12 cellular contexts compared by ENCODE assay signal in genomic region chr9:14441976-14442651, GRCh38.
DNase-seq lines count a peak whose midpoint lies in the region; ATAC-seq and TF ChIP-seq lines count a peak whose summit lies in the region.
"Had no signal": no experiment of that assay in that cellular context is flagged by ENCODE, and none has a peak within 500 bp of the region (broad histone marks: within the 10 kb centered on the region; RNA-seq: fewer than 3 reads in every experiment).

No MANE protein-coding gene starts in this region.

- no peak overlapping the region for H2AFZ ChIP-seq in DND-41 (ENCODE audit: low read depth, low read length)

- ATAC-seq in DND-41 (ENCODE audit: insufficient read depth, low read depth) = no peak
- ATAC-seq in GM18511 (IDR thresholded peaks at IDR 0.05; ENCODE audit: unreplicated experiment) = no peak
- ATAC-seq: left colon had no signal

- DNase-seq in DND-41 (no peak), HFF-Myc (ENCODE audit: extremely low read depth, low read depth) (no peak), SK-MEL-5 (ENCODE audit: low read depth, low spot score) (peak; percentile 86), iPS-NIHi7 (ENCODE audit: extremely low spot score) (peak; percentile 66), OCI-M2 (lab: John Stamatoyannopoulos, UW; ENCODE audit: unreplicated experiment) (no peak), NCI-H187 treated with DMSO at 0.1 percent for 48 hours (lab: John Stamatoyannopoulos, UW) (no peak), NCI-H524 treated with DMSO at 0.1 percent for 48 hours (lab: John Stamatoyannopoulos, UW) (no peak)
- DNase-seq: activated CD4-positive, alpha-beta T cell treated with anti-CD3 and anti-CD28 coated beads, Interleukin-2, amount 50 U/mL, for 4 hours; left colon; NCI-H2029 treated with DMSO at 0.1 percent for 48 hours had no signal

- H3K4me1 ChIP-seq in DND-41 (ENCODE audit: insufficient read depth, low read length) = no peaks in the 10 kb centered on the region

- H3K27ac ChIP-seq in DND-41 (ENCODE audit: low read length) = no peak overlapping the region
- H3K27ac ChIP-seq: coronary artery had no signal

- no peaks in the 10 kb centered on the region for H4K20me1 ChIP-seq in DND-41 (ENCODE audit: insufficient read depth, low read length)

- no peak overlapping the region for H3K9ac ChIP-seq in DND-41 (ENCODE audit: low read depth, low read length)

- H3K27me3 ChIP-seq in DND-41 (ENCODE audit: insufficient read depth, low read length, poor library complexity) = no peaks in the 10 kb centered on the region

- in situ Hi-C loops in SK-MEL-5 (cut with HindIII; ENCODE audit: low pct_unique_long_range_greater_than_20kb, low sequenced_read_pairs) = no loop called here

- no peaks in the 10 kb centered on the region for H3K9me3 ChIP-seq in DND-41 (ENCODE audit: insufficient read depth, low read length, severe bottlenecking)

- TF ChIP-seq CTCF in DND-41 (IDR thresholded peaks at IDR 0.05; ENCODE audit: borderline replicate concordance, extremely low read depth, low read length, poor library complexity, severe bottlenecking) (peak; percentile 29), HFF-Myc (IDR thresholded peaks at IDR 0.05; ENCODE audit: low read depth, low read length, missing control alignments) (peak; percentile 18)

- H3K4me3 ChIP-seq in DND-41 (ENCODE audit: low read depth in 1 of 2, low read length in 2 of 2) = no peak overlapping the region
- no peak overlapping the region for H3K4me3 ChIP-seq in HFF-Myc (replicated peaks; ENCODE audit: low read depth, low read length)
- H3K4me3 ChIP-seq: coronary artery had no signal

- H3K36me3 ChIP-seq in DND-41 (ENCODE audit: insufficient read depth, low read length) = no peaks in the 10 kb centered on the region

- H3K79me2 ChIP-seq in DND-41 (ENCODE audit: insufficient read depth, low read length) = no peaks in the 10 kb centered on the region

- H3K4me2 ChIP-seq in DND-41 (ENCODE audit: insufficient read depth, low read length) = no peak overlapping the region

Comparison
In these comparisons a context has a peak if more than half of its experiments do, and no peak if none do; other contexts are left out.
1. DNase-seq: peak in SK-MEL-5 (single experiment) and iPS-NIHi7 (single experiment); none in DND-41 (single experiment), HFF-Myc (single experiment), OCI-M2 (single experiment), NCI-H187 treated with DMSO at 0.1 percent for 48 hours (single experiment) and NCI-H524 treated with DMSO at 0.1 percent for 48 hours (single experiment).